Comparison of ENCODE assay signal across 7 cellular contexts in the genomic region with DNA sequence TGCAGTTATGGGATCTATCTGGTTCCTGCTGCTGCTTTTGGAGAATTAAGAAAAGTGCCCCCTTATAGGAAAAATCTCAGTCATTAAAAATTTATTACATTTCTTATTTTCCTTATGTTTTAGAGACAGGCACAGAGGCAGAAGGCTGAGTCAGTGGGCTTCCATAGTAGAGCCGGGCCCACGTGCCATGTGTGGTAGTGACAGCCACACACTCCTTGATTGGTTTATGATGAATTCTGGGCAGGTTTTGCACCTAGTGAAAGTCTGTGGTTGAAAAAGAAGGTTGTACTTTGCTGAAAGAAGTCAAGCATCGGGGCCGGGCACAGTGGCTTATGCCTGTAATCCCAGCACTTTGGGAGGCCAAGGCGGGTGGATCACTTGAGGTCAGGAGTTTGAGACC.
"Had no signal": no experiment of that assay in that cellular context is flagged by ENCODE, and none has a peak within 500 bp of the region (broad histone marks: within the 10 kb centered on the region; RNA-seq: fewer than 3 reads in every experiment).

No MANE protein-coding gene starts in this region.

- H3K4me3 Mint-ChIP-seq: HFFc6, IgD-negative memory B cell had no signal

- H3K36me3 Mint-ChIP-seq: IgD-negative memory B cell had no signal

- H3K27ac Mint-ChIP-seq: HFFc6, IgD-negative memory B cell had no signal

- H3K9me3 Mint-ChIP-seq: HFFc6 had no signal

- DNase-seq: GM23248, GOT3, H7, HFFc6 had no signal

- ATAC-seq: HCT116, HepG2 had no signal
